In the genomic region with DNA sequence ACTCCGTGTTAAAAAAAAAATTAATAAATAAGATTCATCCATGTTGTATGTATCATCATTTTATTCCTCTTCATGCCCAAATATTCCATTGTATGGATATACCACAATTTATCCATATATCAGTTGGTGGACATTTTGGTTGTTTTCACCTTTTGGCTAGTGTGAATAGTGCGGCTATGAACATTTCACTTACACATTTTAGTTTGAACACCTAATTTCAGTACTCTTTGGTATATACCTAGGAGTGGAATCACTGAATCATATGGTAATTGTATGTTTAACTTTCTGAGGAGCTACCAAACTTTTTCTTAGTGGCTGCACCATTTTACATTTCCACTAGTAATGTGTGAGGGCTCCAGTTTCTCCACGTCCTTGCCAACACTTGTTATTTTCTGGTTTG, we compare ENCODE assay signal across 19 cellular contexts. TPM values are rescaled to one million over a fixed set of nuclear protein-coding genes. Genes with fewer than 3 reads are reported as not detected.
DNase-seq lines count a peak whose midpoint lies in the region; ATAC-seq, FAIRE-seq and TF ChIP-seq lines count a peak whose summit lies in the region.
"Had no signal": no experiment of that assay in that cellular context is flagged by ENCODE, and none has a peak within 500 bp of the region (broad histone marks: within the 10 kb centered on the region; RNA-seq: fewer than 3 reads in every experiment).

No MANE protein-coding gene starts in this region.

- TF ChIP-seq CTCF in HepG2 (CRISPR knock-in tag; IDR thresholded peaks at IDR 0.05): no peak
- TF ChIP-seq CTCF in right lobe of liver (IDR thresholded peaks at IDR 0.05): no peak

- no peak for TF ChIP-seq POLR2A in HepG2 (IDR thresholded peaks at IDR 0.05; ENCODE audit: insufficient read depth in 1 of 2, low read depth in 2 of 2, low read length in 2 of 2)
- TF ChIP-seq POLR2A in right lobe of liver (IDR thresholded peaks at IDR 0.05): no peak

- no peak for TF ChIP-seq RAD21 in HepG2 (CRISPR knock-in tag; IDR thresholded peaks at IDR 0.05)

- peaks cover 2 to 17% of the 10 kb centered on the region in 2 donors for H3K36me3 Mint-ChIP-seq in activated T-cell treated with anti-CD3 and anti-CD28 coated beads, Interleukin-2, amount 50 U/mL, for 72 hours (ENCODE audit: insufficient read depth in 2 of 2)
- H3K36me3 Mint-ChIP-seq in activated T-helper 2 cell treated with anti-CD3 and anti-CD28 coated beads, Interferon-gamma antibody, Interleukin-2, Interleukin-4, amounts not matched to agents 10 μg/mL and 5 μg/mL and 100 μg/mL, durations not matched to agents 14 hours and 24 hours and 36 hours (ENCODE audit: low read depth): peaks cover 51% of the 10 kb centered on the region
- H3K36me3 Mint-ChIP-seq: CD4-positive, alpha-beta memory T cell had no signal

- H3K4me2 ChIP-seq in HepG2 (ENCODE audit: low read depth, low read length): no peak overlapping the region
- H3K4me2 ChIP-seq: GM23338 had no signal

- DNase-seq in activated T-cell treated with anti-CD3 and anti-CD28 coated beads, Interleukin-2, amount 50 U/mL, for 72 hours: no peak
- DNase-seq in activated T-cell treated with anti-CD3 and anti-CD28 coated beads for 4 hours (no peak), HepG2 (ENCODE audit: low spot score) (no peak), right lobe of liver (no peak), NCI-H69 (lab: John Stamatoyannopoulos, UW) (no peak)
- DNase-seq in activated T-helper 2 cell treated with anti-CD3 and anti-CD28 coated beads, Interferon-gamma antibody, Interleukin-2, Interleukin-4, amounts not matched to agents 10 μg/mL and 5 μg/mL and 100 μg/mL, durations not matched to agents 14 hours and 24 hours and 36 hours (ENCODE audit: low spot score): no peak
- no peak for DNase-seq in stimulated activated naive CD8-positive, alpha-beta T cell treated with anti-CD3 and anti-CD28 coated beads, Interleukin-15, amount 100 ng/mL, for 72 hours
- DNase-seq: C1 segment of cervical spinal cord; Calu3; CD4-positive, alpha-beta memory T cell; COR-L47; DMS53; DMS79 treated with DMSO at 0.1 percent for 48 hours; GF-D8; H9 had no signal

- TF ChIP-seq EP300 in HepG2 (IDR thresholded peaks at IDR 0.05; ENCODE audit: low read depth in 2 of 2, low read length in 2 of 2) (no peak), HepG2 (CRISPR knock-in tag; IDR thresholded peaks at IDR 0.05; ENCODE audit: borderline replicate concordance) (no peak)

- no peaks in the 10 kb centered on the region for H3K4me1 ChIP-seq in HepG2 (ENCODE audit: insufficient read depth, low read length)
- H3K4me1 ChIP-seq in right lobe of liver: no peaks in the 10 kb centered on the region

- H3K36me3 ChIP-seq in HepG2 (replicated peaks in 1 of 2; ENCODE audit: control insufficient read depth in 1 of 2, insufficient read depth in 2 of 2, low read length in 2 of 2): 0 out of 5 replicates have a peak, but pooled peaks cover 0 to 1% of the 10 kb centered on the region in 2 experiments
- H3K36me3 ChIP-seq in right lobe of liver: no peaks in the 10 kb centered on the region

- no peaks in the 10 kb centered on the region for H3K9me3 ChIP-seq in HepG2 (ENCODE audit: low read length)
- H3K9me3 ChIP-seq in right lobe of liver: no peaks in the 10 kb centered on the region

- peak; percentile 64 to 72 for ATAC-seq in activated T-cell treated with anti-CD3 and anti-CD28 coated beads, Interleukin-2, amount 50 U/mL, for 72 hours (replicated peaks in 1 of 2)
- ATAC-seq in HepG2 (no peak), right lobe of liver (no peak), HG02852 (IDR thresholded peaks at IDR 0.05; ENCODE audit: unreplicated experiment) (no peak)
- ATAC-seq in stimulated activated naive CD8-positive, alpha-beta T cell treated with anti-CD3 and anti-CD28 coated beads, Interleukin-15, amount 100 ng/mL, for 72 hours: peak; percentile 37
- ATAC-seq: GM23338, HCT116 had no signal

- H3K4me1 Mint-ChIP-seq in activated T-cell treated with anti-CD3 and anti-CD28 coated beads, Interleukin-2, amount 50 U/mL, for 72 hours (ENCODE audit: low read depth): peaks cover 30% of the 10 kb centered on the region
- H3K4me1 Mint-ChIP-seq in activated T-helper 2 cell treated with anti-CD3 and anti-CD28 coated beads, Interferon-gamma antibody, Interleukin-2, Interleukin-4, amounts not matched to agents 10 μg/mL and 5 μg/mL and 100 μg/mL, durations not matched to agents 14 hours and 24 hours and 36 hours (ENCODE audit: low read depth): peaks cover 12% of the 10 kb centered on the region
- peaks cover 11% of the 10 kb centered on the region for H3K4me1 Mint-ChIP-seq in stimulated activated naive CD8-positive, alpha-beta T cell treated with anti-CD3 and anti-CD28 coated beads, Interleukin-15, amount 100 ng/mL, for 72 hours

- POLR2A ChIA-PET in HepG2 (lab: Yijun Ruan, JAX): no interaction called here

- H3K27ac ChIP-seq in HepG2 (ENCODE audit: extremely low read length, insufficient read depth, low read length): no peak overlapping the region
- no peak overlapping the region for H3K27ac ChIP-seq in right lobe of liver

- FAIRE-seq in HepG2 (lab: Jason Lieb, UNC): no peak
- FAIRE-seq: GM12892 had no signal

- intact Hi-C loops in HepG2 (cut with micrococcal nuclease; ENCODE audit: unreplicated experiment): no loop called here
- intact Hi-C loops in right lobe of liver (cut with DNase I): no loop called here
- intact Hi-C loops in activated T-helper 2 cell treated with anti-CD3 and anti-CD28 coated beads, Interferon-gamma antibody, Interleukin-2, Interleukin-4, amounts not matched to agents 10 μg/mL and 5 μg/mL and 100 μg/mL, durations not matched to agents 14 hours and 24 hours and 36 hours (cut with micrococcal nuclease): loop anchor here (5.0 kb wide), 1 partner anchor 87 kb away; no protein-coding TSS in a partner anchor

- CTCF ChIA-PET in HepG2 (lab: Yijun Ruan, JAX; ENCODE audit: low intra/inter-chr PET ratio, low total read pairs): no interaction called here

- H3K27ac Mint-ChIP-seq in activated T-cell treated with anti-CD3 and anti-CD28 coated beads, Interleukin-2, amount 50 U/mL, for 72 hours: no peak overlapping the region
- H3K27ac Mint-ChIP-seq in activated T-helper 2 cell treated with anti-CD3 and anti-CD28 coated beads, Interferon-gamma antibody, Interleukin-2, Interleukin-4, amounts not matched to agents 10 μg/mL and 5 μg/mL and 100 μg/mL, durations not matched to agents 14 hours and 24 hours and 36 hours: peak overlapping the region; percentile 51
- H3K27ac Mint-ChIP-seq in stimulated activated naive CD8-positive, alpha-beta T cell treated with anti-CD3 and anti-CD28 coated beads, Interleukin-15, amount 100 ng/mL, for 72 hours: no peak overlapping the region
- H3K27ac Mint-ChIP-seq: CD4-positive, alpha-beta memory T cell; GM23338; H9 had no signal

- no peaks in the 10 kb centered on the region for H3K9me3 Mint-ChIP-seq in activated T-cell treated with anti-CD3 and anti-CD28 coated beads, Interleukin-2, amount 50 U/mL, for 72 hours
- H3K9me3 Mint-ChIP-seq in activated T-helper 2 cell treated with anti-CD3 and anti-CD28 coated beads, Interferon-gamma antibody, Interleukin-2, Interleukin-4, amounts not matched to agents 10 μg/mL and 5 μg/mL and 100 μg/mL, durations not matched to agents 14 hours and 24 hours and 36 hours: no peaks in the 10 kb centered on the region
- no peaks in the 10 kb centered on the region for H3K9me3 Mint-ChIP-seq in stimulated activated naive CD8-positive, alpha-beta T cell treated with anti-CD3 and anti-CD28 coated beads, Interleukin-15, amount 100 ng/mL, for 72 hours
- H3K9me3 Mint-ChIP-seq: CD4-positive, alpha-beta memory T cell; GM23338; H9 had no signal

- no peak overlapping the region for H3K9ac ChIP-seq in HepG2 (ENCODE audit: insufficient read depth, low read depth, low read length)

- H3K27me3 Mint-ChIP-seq in activated T-cell treated with anti-CD3 and anti-CD28 coated beads, Interleukin-2, amount 50 U/mL, for 72 hours (ENCODE audit: low read depth): no peaks in the 10 kb centered on the region
- H3K27me3 Mint-ChIP-seq in activated T-helper 2 cell treated with anti-CD3 and anti-CD28 coated beads, Interferon-gamma antibody, Interleukin-2, Interleukin-4, amounts not matched to agents 10 μg/mL and 5 μg/mL and 100 μg/mL, durations not matched to agents 14 hours and 24 hours and 36 hours (ENCODE audit: low read depth): no peaks in the 10 kb centered on the region
- no peaks in the 10 kb centered on the region for H3K27me3 Mint-ChIP-seq in stimulated activated naive CD8-positive, alpha-beta T cell treated with anti-CD3 and anti-CD28 coated beads, Interleukin-15, amount 100 ng/mL, for 72 hours
- H3K27me3 Mint-ChIP-seq: CD4-positive, alpha-beta memory T cell had no signal

- H3K4me3 ChIP-seq in HepG2 (replicated peaks in 1 of 3; ENCODE audit: insufficient read depth in 1 of 3, low read depth in 2 of 3, low read length in 3 of 3) (no peak overlapping the region), right lobe of liver (no peak overlapping the region)
- H3K4me3 ChIP-seq: GM23338 had no signal

- in situ Hi-C loops in HepG2 (cut with HindIII; ENCODE audit: extremely low pct_ligation_motif_present, low pct_unique_long_range_greater_than_20kb): no loop called here

- no peak overlapping the region for H3K4me3 Mint-ChIP-seq in activated T-cell treated with anti-CD3 and anti-CD28 coated beads, Interleukin-2, amount 50 U/mL, for 72 hours
- no peak overlapping the region for H3K4me3 Mint-ChIP-seq in activated T-helper 2 cell treated with anti-CD3 and anti-CD28 coated beads, Interferon-gamma antibody, Interleukin-2, Interleukin-4, amounts not matched to agents 10 μg/mL and 5 μg/mL and 100 μg/mL, durations not matched to agents 14 hours and 24 hours and 36 hours (ENCODE audit: low read depth)
- H3K4me3 Mint-ChIP-seq in stimulated activated naive CD8-positive, alpha-beta T cell treated with anti-CD3 and anti-CD28 coated beads, Interleukin-15, amount 100 ng/mL, for 72 hours: no peak overlapping the region
- H3K4me3 Mint-ChIP-seq: CD4-positive, alpha-beta memory T cell; GM23338; H9 had no signal

- H3K27me3 ChIP-seq in HepG2 (ENCODE audit: control insufficient read depth in 1 of 2, insufficient read depth in 2 of 2, low read length in 2 of 2) (no peaks in the 10 kb centered on the region), right lobe of liver (no peaks in the 10 kb centered on the region)

- 92% methylated on average over 3 of the region's 3 CpGs for WGBS in HepG2 (ENCODE audit: low lambda C conversion rate)
- 94% methylated on average over 3 of the region's 3 CpGs for WGBS in right lobe of liver (ENCODE audit: insufficient coverage, low coverage, low lambda C conversion rate, missing lambda C conversion rate)

- no peak overlapping the region for H2AFZ ChIP-seq in HepG2 (ENCODE audit: low read length)
- H2AFZ ChIP-seq: GM23338 had no signal

- H3K79me2 ChIP-seq in HepG2 (ENCODE audit: insufficient read depth, low read length): no peaks in the 10 kb centered on the region

- no peaks in the 10 kb centered on the region; the same call in 1 of the 2 replicates for H4K20me1 ChIP-seq in HepG2 (ENCODE audit: insufficient read depth, low read length)

- no TSS peak for BruUV-seq in HepG2 (replicated peaks; lab: Mats Ljungman, UMichigan)

RNA-seq across cellular contexts. Expression of a gene that starts 20.0 kb away (rescaled TPM):
- total RNA-seq in activated T-cell treated with anti-CD3 and anti-CD28 coated beads, Interleukin-2, amount 50 U/mL, for 72 hours: 10 to 100 TPM; 72.8 to 87.2 TPM
- 46.2 and 52.5 TPM in 2 replicates for total RNA-seq in HepG2 (2016; rRNA removed; fragmentation: Illumina TruSeq; extraction: Trizol)
- 27.7 and 30.0 TPM in 2 replicates for total RNA-seq in HepG2 (2016; cell fraction: cytosol; rRNA removed; fragmentation: Illumina TruSeq; extraction: Trizol; ENCODE audit: low read depth)
- total RNA-seq in HepG2 (2016; cell fraction: insoluble cytoplasmic fraction; rRNA removed; fragmentation: Illumina TruSeq; extraction: Trizol): 47.6 and 48.2 TPM in 2 replicates
- total RNA-seq in HepG2 (2016; cell fraction: membrane; rRNA removed; fragmentation: Illumina TruSeq; extraction: Trizol): 32.2 and 33.8 TPM in 2 replicates
- total RNA-seq in HepG2 (2016; cell fraction: nucleus; rRNA removed; fragmentation: Illumina TruSeq; extraction: Trizol): 53.9 and 55.6 TPM in 2 replicates
- polyA plus RNA-seq in HepG2 (2011; rRNA removed): 38.4 and 57.8 TPM in 2 replicates
- 14.1 and 14.3 TPM in 2 replicates for polyA plus RNA-seq in HepG2 (2011; cell fraction: cytosol; rRNA removed)
- polyA plus RNA-seq in HepG2 (2011; cell fraction: nucleus; rRNA removed): 145 and 170 TPM in 2 replicates
- 22.8 and 38.7 TPM in 2 replicates for polyA plus RNA-seq in HepG2 (2012)
- 7.6 and 7.8 TPM in 2 replicates for polyA plus RNA-seq in HepG2 (2016; cell fraction: cytosol; fragmentation: Illumina TruSeq; extraction: Trizol; ENCODE audit: low read depth)
- 67.0 and 69.0 TPM in 2 replicates for polyA plus RNA-seq in HepG2 (2016; cell fraction: insoluble cytoplasmic fraction; fragmentation: Illumina TruSeq; extraction: Trizol; ENCODE audit: low read depth)
- polyA plus RNA-seq in HepG2 (2016; cell fraction: membrane; fragmentation: Illumina TruSeq; extraction: Trizol; ENCODE audit: low read depth): 16.4 and 17.0 TPM in 2 replicates
- polyA plus RNA-seq in HepG2 (2016; cell fraction: nucleus; fragmentation: Illumina TruSeq; extraction: Trizol; ENCODE audit: insufficient read depth, low read depth): 142 and 148 TPM in 2 replicates
- polyA minus RNA-seq in HepG2 (2011; rRNA and poly(A)+ RNA removed; ENCODE audit: low replicate concordance): 12.0 and 26.4 TPM in 2 replicates
- 10.3 and 11.9 TPM in 2 replicates for polyA minus RNA-seq in HepG2 (2011; cell fraction: cytosol; rRNA and poly(A)+ RNA removed)
- polyA minus RNA-seq in HepG2 (2011; cell fraction: nucleus; rRNA and poly(A)+ RNA removed): 40.2 and 48.7 TPM in 2 replicates
- under 1 TPM in 5 of 6 experiments, not detected in 1; 0.09 to 0.37 (median 0.20) TPM for total RNA-seq in right lobe of liver
- total RNA-seq in activated T-helper 2 cell treated with anti-CD3 and anti-CD28 coated beads, Interferon-gamma antibody, Interleukin-2, Interleukin-4, amounts not matched to agents 10 μg/mL and 5 μg/mL and 100 μg/mL, durations not matched to agents 14 hours and 24 hours and 36 hours: 128 and 129 TPM in 2 replicates

Comparison
In these comparisons a context has a peak if more than half of its experiments do, and no peak if none do; other contexts are left out.
1. RNA of a gene that starts 20.0 kb away (total RNA-seq): 128 to 129 TPM in activated T-helper 2 cell treated with anti-CD3 and anti-CD28 coated beads, Interferon-gamma antibody, Interleukin-2, Interleukin-4, amounts not matched to agents 10 μg/mL and 5 μg/mL and 100 μg/mL, durations not matched to agents 14 hours and 24 hours and 36 hours, 72.8 to 87.2 TPM in activated T-cell treated with anti-CD3 and anti-CD28 coated beads, Interleukin-2, amount 50 U/mL, for 72 hours and 27.7 to 55.6 TPM in HepG2; 0.09 to 0.37 TPM in right lobe of liver; every median in the first group is over 10 times any median in the second.
2. ATAC-seq: peak in activated T-cell treated with anti-CD3 and anti-CD28 coated beads, Interleukin-2, amount 50 U/mL, for 72 hours (2 of 2) and stimulated activated naive CD8-positive, alpha-beta T cell treated with anti-CD3 and anti-CD28 coated beads, Interleukin-15, amount 100 ng/mL, for 72 hours (single experiment); none in HepG2 (single experiment), right lobe of liver (0 of 4) and HG02852 (single experiment).